10 cellular contexts compared by ENCODE assay signal in the genomic region with DNA sequence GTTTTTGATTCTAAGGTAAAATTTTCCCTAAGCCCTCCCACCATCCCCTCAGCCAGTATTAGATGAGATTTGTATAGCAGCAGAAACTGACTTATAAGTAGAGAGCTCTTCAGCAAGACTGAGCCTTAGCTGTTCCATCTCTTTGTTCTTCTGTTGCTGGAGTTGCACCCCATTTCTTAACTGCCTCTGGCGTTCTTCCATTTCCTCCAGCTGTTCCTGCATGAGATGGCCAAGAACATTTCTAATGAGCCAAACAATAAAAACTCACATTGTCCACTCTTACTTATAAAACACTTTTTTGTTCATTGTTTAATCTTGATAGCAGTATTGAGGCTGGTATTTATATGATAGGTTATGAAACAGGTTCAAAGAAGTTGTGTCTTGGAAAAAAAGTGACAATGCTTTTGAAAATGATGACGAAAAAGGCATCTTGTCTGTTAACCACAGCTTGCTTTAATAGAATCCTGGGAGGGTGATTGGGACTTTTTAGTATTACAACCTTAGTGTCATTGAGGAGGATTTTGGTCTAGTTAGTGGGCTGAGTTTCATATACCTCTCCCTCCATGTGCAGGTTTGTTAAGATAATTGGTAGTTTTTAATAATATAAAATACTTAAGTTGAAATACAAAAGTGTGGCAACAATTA. TPM values are rescaled to one million over a fixed set of nuclear protein-coding genes. Genes with fewer than 3 reads are reported as not detected.
DNase-seq lines count a peak whose midpoint lies in the region; ATAC-seq and TF ChIP-seq lines count a peak whose summit lies in the region.
"Had no signal": no experiment of that assay in that cellular context is flagged by ENCODE, and none has a peak within 500 bp of the region (broad histone marks: within the 10 kb centered on the region; RNA-seq: fewer than 3 reads in every experiment).

No MANE protein-coding gene starts in this region.

- H3K27ac ChIP-seq in lower lobe of right lung (peak overlapping the region; percentile 51), tibial artery (peak overlapping the region in 1 of 2 donors; percentile 9)
- H3K27ac ChIP-seq: epithelial cell of prostate had no signal

- intact Hi-C loops in lower lobe of right lung (cut with DNase I) = no loop called here
- intact Hi-C loops in tibial artery (cut with DNase I; ENCODE audit: low total_unique reads) = no loop called here

- no peaks in the 10 kb centered on the region for H3K27me3 ChIP-seq in lower lobe of right lung (ENCODE audit: low read depth)
- H3K27me3 ChIP-seq in tibial artery = no peaks in the 10 kb centered on the region

- peaks cover 36% of the 10 kb centered on the region for H3K4me1 ChIP-seq in lower lobe of right lung
- H3K4me1 ChIP-seq in tibial artery = peaks cover 0 to 17% (median 0%) of the 10 kb centered on the region in 4 donors

- DNase-seq in DMS79 (lab: John Stamatoyannopoulos, UW) (peak; percentile 15), DMS79 treated with DMSO at 0.1 percent for 48 hours (lab: John Stamatoyannopoulos, UW) (no peak), choroid plexus epithelial cell (ENCODE audit: low read depth) (peak; percentile 80), lower lobe of right lung (no peak), tibial artery (peak; percentile 47 to 59), NCI-H524 treated with DMSO at 0.1 percent for 48 hours (lab: John Stamatoyannopoulos, UW) (no peak), activated gamma-delta T cell (lab: John Stamatoyannopoulos, UW) (no peak)
- no peak for DNase-seq in activated CD4-positive, alpha-beta T cell treated with anti-CD3 and anti-CD28 coated beads for 1 hour

- H3K9me3 ChIP-seq in lower lobe of right lung (no peaks in the 10 kb centered on the region), tibial artery (no peaks in the 10 kb centered on the region)

- ATAC-seq in lower lobe of right lung = no peak

- H3K36me3 ChIP-seq in lower lobe of right lung (peaks cover 76% of the 10 kb centered on the region), tibial artery (peaks cover 37 to 70% (median 47%) of the 10 kb centered on the region in 3 donors)

- no peak overlapping the region for H3K4me3 ChIP-seq in choroid plexus epithelial cell (ENCODE audit: low read depth, low read length)
- H3K4me3 ChIP-seq in lower lobe of right lung = no peak overlapping the region
- no peak overlapping the region for H3K4me3 ChIP-seq in tibial artery

- TF ChIP-seq CTCF in choroid plexus epithelial cell (conservative IDR thresholded peaks at IDR 0.05; ENCODE audit: low read depth, low read length) = no peak
- no peak for TF ChIP-seq CTCF in lower lobe of right lung (IDR thresholded peaks at IDR 0.05)
- TF ChIP-seq CTCF in tibial artery (IDR thresholded peaks at IDR 0.05) = no peak

RNA-seq across cellular contexts. Expression of a gene that starts 18.3 kb away (rescaled TPM):
- 14.5 TPM for total RNA-seq in lower lobe of right lung
- total RNA-seq: progenitor cell of endocrine pancreas had no signal

RNA-seq across cellular contexts. Expression of a gene that starts 33.3 kb away (rescaled TPM):
- total RNA-seq in lower lobe of right lung = 155 TPM

RNA-seq across cellular contexts. Expression of a gene that starts 33.9 kb away (rescaled TPM):
- total RNA-seq in lower lobe of right lung = 55.9 TPM

Comparison
In these comparisons a context has a peak if more than half of its experiments do, and no peak if none do; other contexts are left out.
1. DNase-seq: peak in DMS79 (single experiment), choroid plexus epithelial cell (single experiment) and tibial artery (2 of 2); none in DMS79 treated with DMSO at 0.1 percent for 48 hours (single experiment), lower lobe of right lung (single experiment), NCI-H524 treated with DMSO at 0.1 percent for 48 hours (single experiment), activated gamma-delta T cell (single experiment) and activated CD4-positive, alpha-beta T cell treated with anti-CD3 and anti-CD28 coated beads for 1 hour (single experiment).